ENCODE assay signal across 13 cellular contexts in genomic region chr12:16857456-16857923, GRCh38.
DNase-seq lines count a peak whose midpoint lies in the region; ATAC-seq and TF ChIP-seq lines count a peak whose summit lies in the region.
"Had no signal": no experiment of that assay in that cellular context is flagged by ENCODE, and none has a peak within 500 bp of the region (broad histone marks: within the 10 kb centered on the region; RNA-seq: fewer than 3 reads in every experiment).

No MANE protein-coding gene starts in this region.

- H3K27ac ChIP-seq in tibial artery (no peak overlapping the region), WERI-Rb-1 (no peak overlapping the region; the same call in 1 of the 2 replicates)

- no peak for DNase-seq in hippocampal formation (lab: John Stamatoyannopoulos, UW)
- DNase-seq in tibial artery: no peak
- no peak for DNase-seq in WERI-Rb-1
- DNase-seq in mucosa of descending colon: no peak
- DNase-seq: activated T-cell treated with anti-CD3 and anti-CD28 coated beads, Interleukin-2, amount 50 U/mL, for 4 hours; NCI-H1436 treated with DMSO at 0.1 percent for 48 hours; PC-3; stimulated activated naive CD4-positive, alpha-beta T cell treated with Interleukin-2 at 50 U/mL for 16 hours had no signal

- H3K4me3 ChIP-seq in tibial artery (no peak overlapping the region), WERI-Rb-1 (ENCODE audit: low read depth, low read length) (no peak overlapping the region), mucosa of descending colon (no peak overlapping the region)

- TF ChIP-seq CTCF in tibial artery (IDR thresholded peaks at IDR 0.05) (no peak), WERI-Rb-1 (IDR thresholded peaks at IDR 0.05; ENCODE audit: low read depth, low read length) (no peak), mucosa of descending colon (IDR thresholded peaks at IDR 0.05) (no peak)

- H3K36me3 ChIP-seq in tibial artery (no peaks in the 10 kb centered on the region), WERI-Rb-1 (no peaks in the 10 kb centered on the region), mucosa of descending colon (ENCODE audit: low read depth) (no peaks in the 10 kb centered on the region)

- no peaks in the 10 kb centered on the region for H3K9me3 ChIP-seq in tibial artery
- H3K9me3 ChIP-seq in WERI-Rb-1 (ENCODE audit: severe bottlenecking): no peaks in the 10 kb centered on the region
- no peaks in the 10 kb centered on the region for H3K9me3 ChIP-seq in mucosa of descending colon

- H3K4me1 ChIP-seq in tibial artery: no peaks in the 10 kb centered on the region
- H3K4me1 ChIP-seq in mucosa of descending colon (ENCODE audit: low read depth): no peaks in the 10 kb centered on the region

- H3K27me3 ChIP-seq in tibial artery (no peaks in the 10 kb centered on the region), WERI-Rb-1 (ENCODE audit: insufficient read depth, low read depth, severe bottlenecking) (no peaks in the 10 kb centered on the region)

- ATAC-seq in GM18498 (IDR thresholded peaks at IDR 0.05; ENCODE audit: unreplicated experiment): peak; percentile 97
- peak; percentile 97 for ATAC-seq in GM19452 (IDR thresholded peaks at IDR 0.05; ENCODE audit: unreplicated experiment)
- ATAC-seq in HG02852 (IDR thresholded peaks at IDR 0.05; ENCODE audit: unreplicated experiment): peak; percentile 95
- peak; percentile 95 for ATAC-seq in HG03520 (IDR thresholded peaks at IDR 0.05; ENCODE audit: unreplicated experiment)
- no peak for ATAC-seq in mucosa of descending colon
- ATAC-seq: activated T-cell treated with anti-CD3 and anti-CD28 coated beads, Interleukin-2, amount 50 U/mL, for 4 hours; esophagus mucosa; PC-3 had no signal

- intact Hi-C loops in tibial artery (cut with DNase I; ENCODE audit: low total_unique reads) (no loop called here), mucosa of descending colon (cut with DNase I, micrococcal nuclease) (no loop called here)
